In genomic region chr21:40047993-40048730, GRCh38 we compare ENCODE assay signal across 16 cellular contexts.
DNase-seq lines count a peak whose midpoint lies in the region; ATAC-seq and TF ChIP-seq lines count a peak whose summit lies in the region.
"Had no signal": no experiment of that assay in that cellular context is flagged by ENCODE, and none has a peak within 500 bp of the region (broad histone marks: within the 10 kb centered on the region; RNA-seq: fewer than 3 reads in every experiment).

No MANE protein-coding gene starts in this region.

- no peaks in the 10 kb centered on the region for H3K36me3 ChIP-seq in esophagus squamous epithelium
- no peaks in the 10 kb centered on the region for H3K36me3 ChIP-seq in thoracic aorta
- H3K36me3 ChIP-seq: BLaER1, cardiac muscle cell, SJSA1 had no signal

- no peak overlapping the region for H3K4me3 ChIP-seq in esophagus squamous epithelium
- no peak overlapping the region for H3K4me3 ChIP-seq in thoracic aorta
- H3K4me3 ChIP-seq: BLaER1, cardiac muscle cell, SJSA1 had no signal

- TF ChIP-seq POLR2A in esophagus squamous epithelium (IDR thresholded peaks at IDR 0.05), result no peak

- peak; percentile 81 for ATAC-seq in thoracic aorta (ENCODE audit: insufficient number of reproducible peaks, low FRiP score, low read depth)
- ATAC-seq in HG02642 (IDR thresholded peaks at IDR 0.05; ENCODE audit: poor library complexity, unreplicated experiment), result no peak
- no peak for ATAC-seq in HG02870 (IDR thresholded peaks at IDR 0.05; ENCODE audit: unreplicated experiment)
- ATAC-seq: activated T-cell treated with anti-CD3 and anti-CD28 coated beads, Interleukin-2, amount 50 U/mL, for 72 hours had no signal

- no peak for TF ChIP-seq CTCF in esophagus squamous epithelium (IDR thresholded peaks at IDR 0.05)
- TF ChIP-seq CTCF in thoracic aorta (IDR thresholded peaks at IDR 0.05), result no peak

- H3K27me3 ChIP-seq in esophagus squamous epithelium, result no peaks in the 10 kb centered on the region
- no peaks in the 10 kb centered on the region for H3K27me3 ChIP-seq in thoracic aorta (replicated peaks; ENCODE audit: insufficient read depth)
- H3K27me3 ChIP-seq: BLaER1, cardiac muscle cell, SJSA1 had no signal

- no peaks in the 10 kb centered on the region for H3K9me3 ChIP-seq in esophagus squamous epithelium
- H3K9me3 ChIP-seq in thoracic aorta, result no peaks in the 10 kb centered on the region
- H3K9me3 ChIP-seq: BLaER1, SJSA1 had no signal

- peak overlapping the region; percentile 31 to 84 (median 68) for H3K27ac ChIP-seq in esophagus squamous epithelium
- peak overlapping the region; percentile 77 to 94 for H3K27ac ChIP-seq in thoracic aorta
- H3K27ac ChIP-seq: BLaER1, cardiac muscle cell, parathyroid adenoma, SJSA1 had no signal

- intact Hi-C loops in esophagus squamous epithelium (cut with DNase I), result no loop called here

- H3K4me1 ChIP-seq in esophagus squamous epithelium (peaks cover 0 to 16% (median 0%) of the 10 kb centered on the region in 3 donors), thoracic aorta (ENCODE audit: control insufficient read depth in 1 of 2, low read depth in 2 of 2) (peaks cover 30 to 62% of the 10 kb centered on the region in 2 donors)
- H3K4me1 ChIP-seq: parathyroid adenoma, SJSA1 had no signal

- WGBS in esophagus squamous epithelium, 2 donors, result 22 to 34% methylated on average over 5 of the region's 5 CpGs

- DNase-seq in NCI-H345 (lab: John Stamatoyannopoulos, UW) (peak; percentile 42), NCI-H345 treated with DMSO at 0.1 percent for 48 hours (lab: John Stamatoyannopoulos, UW; ENCODE audit: unreplicated experiment) (no peak), RKO (ENCODE audit: low spot score) (peak; percentile 9), esophagus squamous epithelium (lab: John Stamatoyannopoulos, UW) (no peak), thoracic aorta (ENCODE audit: low spot score) (peak; percentile 60), SKM-1 treated with dmso at 0.1 percent for 144 hours (lab: John Stamatoyannopoulos, UW; ENCODE audit: unreplicated experiment) (no peak)
- DNase-seq: activated CD4-positive, CD25-positive, alpha-beta regulatory T cell treated with anti-CD3 and anti-CD28 coated beads, Interleukin-2, amount 50 U/mL, for 72 hours; activated CD8-positive, alpha-beta memory T cell treated with anti-CD3 and anti-CD28 coated beads for 24 hours; activated T-cell treated with anti-CD3 and anti-CD28 coated beads, Interleukin-2, amount 50 U/mL, for 72 hours; stimulated activated CD4-positive, alpha-beta T cell treated with anti-CD3 and anti-CD28 coated beads, Interleukin-4, amount 100 ng/mL, for 1 hour had no signal

Comparison
In these comparisons a context has a peak if more than half of its experiments do, and no peak if none do; other contexts are left out.
1. DNase-seq: peak in NCI-H345 (single experiment), RKO (single experiment) and thoracic aorta (single experiment); none in NCI-H345 treated with DMSO at 0.1 percent for 48 hours (single experiment), esophagus squamous epithelium (single experiment) and SKM-1 treated with dmso at 0.1 percent for 144 hours (single experiment).